ENCODE assay signal across 10 cellular contexts in the genomic region with DNA sequence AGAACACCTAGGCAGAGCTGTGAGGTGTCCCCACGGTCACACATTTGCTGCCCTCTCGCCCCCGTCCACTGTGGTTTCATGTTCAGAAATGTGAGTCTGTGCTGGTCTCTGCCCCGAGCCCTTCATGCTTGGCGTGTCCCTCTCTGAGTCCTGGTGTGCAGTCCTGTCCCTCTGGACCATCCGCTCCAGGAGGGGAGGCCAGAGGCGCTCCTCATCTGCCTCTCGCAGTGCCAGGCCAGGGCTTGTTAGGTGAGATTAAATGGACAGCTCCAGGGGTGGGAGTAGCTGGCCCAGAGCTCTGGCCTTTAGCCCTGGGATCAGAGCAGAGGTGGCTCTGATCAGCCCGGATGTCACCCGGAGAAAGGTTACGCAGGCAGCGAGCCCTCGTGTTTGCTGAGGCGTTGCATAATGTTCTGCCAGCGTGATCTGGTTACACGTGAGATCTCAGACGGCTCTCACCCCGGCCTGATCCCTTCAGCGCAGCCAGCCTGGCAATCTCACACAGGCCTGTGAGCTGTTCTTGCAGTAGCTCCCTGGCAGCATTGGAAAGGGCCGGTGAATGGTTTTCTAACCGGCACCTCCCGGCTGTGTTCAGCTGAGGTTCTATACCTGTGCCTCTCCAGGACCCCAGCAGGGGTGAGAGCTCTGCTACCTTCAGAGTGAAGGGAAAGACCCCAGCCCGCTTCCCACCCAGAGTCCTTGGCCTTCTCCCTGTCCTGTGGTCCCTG. TPM values are rescaled to one million over a fixed set of nuclear protein-coding genes. Genes with fewer than 3 reads are reported as not detected.
DNase-seq lines count a peak whose midpoint lies in the region; ATAC-seq and TF ChIP-seq lines count a peak whose summit lies in the region.
"Had no signal": no experiment of that assay in that cellular context is flagged by ENCODE, and none has a peak within 500 bp of the region (broad histone marks: within the 10 kb centered on the region; RNA-seq: fewer than 3 reads in every experiment).

No MANE protein-coding gene starts in this region.

- no peak overlapping the region for H3K27ac ChIP-seq in CD4-positive, alpha-beta T cell (ENCODE audit: low read depth, low read length)

- H3K4me3 ChIP-seq in LNCaP clone FGC (ENCODE audit: low read depth, low read length): no peak overlapping the region

- peaks cover 72% of the 10 kb centered on the region for H3K36me3 Mint-ChIP-seq in CD4-positive, alpha-beta T cell (ENCODE audit: low read depth)
- no peaks in the 10 kb centered on the region for H3K36me3 Mint-ChIP-seq in neural crest cell (ENCODE audit: low read depth)

- H3K27me3 ChIP-seq in CD4-positive, alpha-beta T cell (ENCODE audit: control insufficient read depth, insufficient read depth, low read length): no peaks in the 10 kb centered on the region

- peaks cover 49% of the 10 kb centered on the region for H3K4me1 Mint-ChIP-seq in CD4-positive, alpha-beta T cell (ENCODE audit: low read depth)
- H3K4me1 Mint-ChIP-seq in neural crest cell: peaks cover 25% of the 10 kb centered on the region

- DNase-seq in CD4-positive, alpha-beta T cell: no peak
- peak; percentile 93 for DNase-seq in LNCaP clone FGC (ENCODE audit: low read depth)
- DNase-seq in cerebellar cortex (ENCODE audit: low spot score): peak; percentile 46
- no peak for DNase-seq in neural crest cell (ENCODE audit: low read depth, low spot score)
- no peak for DNase-seq in LoVo (ENCODE audit: low spot score)
- no peak for DNase-seq in AG08396 (ENCODE audit: low spot score)
- DNase-seq in NCI-H1048 (lab: John Stamatoyannopoulos, UW): no peak
- DNase-seq in iPS-NIHi7 (ENCODE audit: extremely low spot score): no peak

- CTCF ChIA-PET in CD4-positive, alpha-beta T cell (lab: Charles Lee): no interaction called here

- no peaks in the 10 kb centered on the region for H3K9me3 Mint-ChIP-seq in CD4-positive, alpha-beta T cell
- no peaks in the 10 kb centered on the region for H3K9me3 Mint-ChIP-seq in neural crest cell

- no peaks in the 10 kb centered on the region for H3K27me3 Mint-ChIP-seq in CD4-positive, alpha-beta T cell
- H3K27me3 Mint-ChIP-seq in neural crest cell (ENCODE audit: low read depth): no peaks in the 10 kb centered on the region

- POLR2A ChIA-PET in CD4-positive, alpha-beta T cell (lab: Charles Lee): interaction anchor here (1.0 to 1.7 kb wide), 3 partner anchors 10 to 166 kb away, joined by 3 to 9 read pairs (median 3); partner anchors contain the start of genes NAIF1 and SLC25A25

- peak overlapping the region; percentile 74 for H3K27ac Mint-ChIP-seq in CD4-positive, alpha-beta T cell
- no peak overlapping the region for H3K27ac Mint-ChIP-seq in neural crest cell (ENCODE audit: unreplicated experiment)

- peak; percentile 31 for ATAC-seq in CD4-positive, alpha-beta T cell (ENCODE audit: poor library complexity)

- TF ChIP-seq CTCF in CD4-positive, alpha-beta T cell (IDR thresholded peaks at IDR 0.05): no peak
- TF ChIP-seq CTCF in LNCaP clone FGC (IDR thresholded peaks at IDR 0.05; ENCODE audit: control insufficient read depth, extremely low read depth, insufficient read depth) (no peak), neural crest cell (conservative IDR thresholded peaks at IDR 0.05) (no peak)

- no peak overlapping the region for H3K4me3 Mint-ChIP-seq in CD4-positive, alpha-beta T cell
- peak overlapping the region; percentile 31 for H3K4me3 Mint-ChIP-seq in neural crest cell

- no peaks in the 10 kb centered on the region for H3K9me3 ChIP-seq in CD4-positive, alpha-beta T cell (ENCODE audit: control insufficient read depth, low read length)

- intact Hi-C loops in CD4-positive, alpha-beta T cell (cut with DNase I, micrococcal nuclease): loop anchor here in 1 of 2 experiments (5.0 to 10.0 kb wide), 2 partner anchors 48 to 151 kb away; no protein-coding TSS in a partner anchor

RNA-seq across cellular contexts. Expression of gene PTGES2, which starts 24.5 kb away (rescaled TPM):
- 10 to 100 TPM; 43.7 to 43.8 TPM for total RNA-seq in CD4-positive, alpha-beta T cell
- total RNA-seq in neural crest cell: 63.2 and 72.2 TPM in 2 replicates

RNA-seq across cellular contexts. Expression of gene SLC25A25, which starts 35.0 kb away (rescaled TPM):
- 10 to 100 TPM; 16.9 to 17.7 TPM for total RNA-seq in CD4-positive, alpha-beta T cell
- 13.9 and 16.8 TPM in 2 replicates for total RNA-seq in neural crest cell

RNA-seq across cellular contexts. Expression of gene NAIF1, which starts 35.9 kb away (rescaled TPM):
- 10 to 100 TPM; 11.5 to 16.8 TPM for total RNA-seq in CD4-positive, alpha-beta T cell
- 9.8 and 11.8 TPM in 2 replicates for total RNA-seq in neural crest cell

RNA-seq across cellular contexts. Expression of gene LCN2, which starts 46.2 kb away (rescaled TPM):
- total RNA-seq in CD4-positive, alpha-beta T cell: not detected
- not detected in 2 replicates for total RNA-seq in neural crest cell
- total RNA-seq: Daoy, fibroblast of lung had no signal

RNA-seq across cellular contexts. Expression of gene BBLN, which starts 57.0 kb away (rescaled TPM):
- 10 to 100 TPM; 53.6 to 55.9 TPM for total RNA-seq in CD4-positive, alpha-beta T cell
- total RNA-seq in neural crest cell: 80.6 and 82.5 TPM in 2 replicates

Comparison
In these comparisons a context has a peak if more than half of its experiments do, and no peak if none do; other contexts are left out.
1. DNase-seq: peak in LNCaP clone FGC (single experiment) and cerebellar cortex (single experiment); none in CD4-positive, alpha-beta T cell (0 of 10), neural crest cell (single experiment), LoVo (single experiment), AG08396 (single experiment), NCI-H1048 (single experiment) and iPS-NIHi7 (single experiment).